ENCODE assay signal across 1 cellular context in the genomic region with DNA sequence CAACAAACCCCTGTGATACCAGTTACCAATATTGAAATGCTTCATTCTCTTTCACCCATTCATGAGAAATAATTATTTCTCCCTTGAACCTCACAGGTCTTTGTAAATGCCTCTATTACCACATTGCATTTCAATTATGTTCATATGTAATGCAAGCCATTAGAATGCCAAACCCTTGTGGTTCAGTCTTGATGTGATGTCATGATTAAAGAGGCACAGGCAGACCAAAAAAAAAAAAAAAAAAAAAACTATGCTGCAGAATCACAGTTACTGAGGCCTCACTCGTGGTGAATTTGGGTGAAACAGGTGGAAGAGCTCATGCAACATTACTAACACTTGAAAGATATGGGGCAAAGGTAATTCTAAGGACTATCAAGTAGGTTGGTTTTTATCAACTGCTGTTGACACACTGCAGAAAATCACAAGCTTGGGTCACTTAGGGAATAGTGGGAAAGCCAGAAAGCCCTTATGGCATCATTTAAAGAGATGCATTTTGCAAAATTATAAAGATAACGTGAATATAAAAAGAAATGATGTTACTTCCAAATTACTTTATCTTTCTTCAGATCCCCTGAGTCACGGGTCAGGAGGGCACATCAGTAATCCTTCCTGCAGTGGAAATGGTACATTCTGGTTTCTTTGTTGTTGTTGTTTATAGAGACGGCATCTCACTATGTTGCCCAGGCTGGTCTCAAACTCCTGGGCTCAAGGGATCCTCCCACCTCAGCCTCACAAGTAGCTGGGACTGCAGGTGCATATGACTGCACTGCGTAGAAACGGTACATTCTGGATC.
TF ChIP-seq lines count a peak whose summit lies in the region.

No MANE protein-coding gene starts in this region.

TF ChIP-seq in endothelial cell of umbilical vein, 7 proteins besides CTCF, POLR2A, EP300 and RAD21:
- TF ChIP-seq GATA2 (IDR thresholded peaks at IDR 0.05; ENCODE audit: insufficient read depth, insufficient read length, low read depth, low read length) (peak; percentile 47), MYC (IDR thresholded peaks at IDR 0.05; ENCODE audit: low read depth, low read length) (no peak), EZH2 (IDR thresholded peaks at IDR 0.05; ENCODE audit: borderline replicate concordance, low read depth, low read length, severe bottlenecking) (no peak)
TF ChIP-seq in endothelial cell of umbilical vein: peak in this region for 1.
